9 cellular contexts compared by ENCODE assay signal in the genomic region with DNA sequence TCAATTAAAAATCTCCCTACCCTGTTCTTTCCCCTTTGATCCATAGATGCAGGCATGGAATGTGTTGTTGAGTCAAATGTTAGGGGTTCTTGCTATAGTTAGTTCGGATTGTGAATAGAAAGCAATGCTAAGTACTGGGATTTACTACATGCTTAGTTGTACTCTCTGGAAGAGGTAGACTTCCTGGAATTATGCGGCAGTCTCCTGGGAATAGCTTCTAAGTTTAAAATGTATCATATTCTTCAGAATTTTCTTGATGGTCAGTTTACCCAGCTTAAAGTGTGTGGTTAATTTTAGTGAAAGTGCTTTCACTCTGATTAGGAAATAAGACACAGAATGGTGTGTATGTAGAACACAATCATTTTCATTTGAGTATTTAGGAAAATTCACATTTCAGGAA. TPM values are rescaled to one million over a fixed set of nuclear protein-coding genes. Genes with fewer than 3 reads are reported as not detected.
DNase-seq lines count a peak whose midpoint lies in the region; ATAC-seq and TF ChIP-seq lines count a peak whose summit lies in the region.
"Had no signal": no experiment of that assay in that cellular context is flagged by ENCODE, and none has a peak within 500 bp of the region (broad histone marks: within the 10 kb centered on the region; RNA-seq: fewer than 3 reads in every experiment).

No MANE protein-coding gene starts in this region.

- H3K9me3 ChIP-seq in OCI-LY1 (ENCODE audit: low read length), result no peaks in the 10 kb centered on the region
- H3K9me3 ChIP-seq in psoas muscle, result no peaks in the 10 kb centered on the region

- TF ChIP-seq CTCF in OCI-LY1 (IDR thresholded peaks at IDR 0.05; ENCODE audit: low read length) (no peak), endothelial cell (IDR thresholded peaks at IDR 0.05; ENCODE audit: unreplicated experiment) (no peak), psoas muscle (IDR thresholded peaks at IDR 0.05) (no peak)

- peak overlapping the region; percentile 73 for H3K4me2 ChIP-seq in OCI-LY1 (ENCODE audit: low read length)

- H3F3A ChIP-seq in OCI-LY1 (ENCODE audit: insufficient read depth, low read length), result no peaks in the 10 kb centered on the region

- H3K4me1 Mint-ChIP-seq in endothelial cell (ENCODE audit: unreplicated experiment), result peaks cover 30% of the 10 kb centered on the region

- H3K4me1 ChIP-seq in OCI-LY1 (ENCODE audit: insufficient read depth, low read length, severe bottlenecking) (peaks cover 69% of the 10 kb centered on the region), psoas muscle (peaks cover 60% of the 10 kb centered on the region)

- H2AFZ ChIP-seq in OCI-LY1 (ENCODE audit: low read length), result no peak overlapping the region

- H3K4me3 ChIP-seq in GM08714 (ENCODE audit: low read length) (peak overlapping the region; percentile 18; the same call in 1 of the 2 replicates), OCI-LY1 (ENCODE audit: low read depth, low read length, poor library complexity, severe bottlenecking) (peak overlapping the region; percentile 97), psoas muscle (peak overlapping the region; percentile 85)

- peak overlapping the region; percentile 62 for H3K4me3 Mint-ChIP-seq in endothelial cell (ENCODE audit: unreplicated experiment)

- peaks cover 7% of the 10 kb centered on the region for H3K36me3 Mint-ChIP-seq in endothelial cell (ENCODE audit: low read depth, unreplicated experiment)

- intact Hi-C loops in psoas muscle (cut with DNase I), result no loop called here

- H3K36me3 ChIP-seq in OCI-LY1 (ENCODE audit: insufficient read depth, low read length), result peaks cover 44% of the 10 kb centered on the region
- H3K36me3 ChIP-seq in psoas muscle (ENCODE audit: insufficient read depth in 1 of 2, low read depth in 1 of 2), result no peaks in the 10 kb centered on the region

- H3K27ac ChIP-seq in OCI-LY1 (ENCODE audit: low read depth, low read length, poor library complexity, severe bottlenecking) (no peak overlapping the region), psoas muscle (peak overlapping the region; percentile 98)

- H3K27me3 Mint-ChIP-seq in endothelial cell (ENCODE audit: unreplicated experiment), result peaks cover 11% of the 10 kb centered on the region

- no peak overlapping the region for H3K9ac ChIP-seq in OCI-LY1 (ENCODE audit: low read length)

- H3K9me2 ChIP-seq in OCI-LY1 (ENCODE audit: low read depth, low read length), result no peaks in the 10 kb centered on the region

- 0 out of 2 replicates have a peak, but pooled peaks cover 7% of the 10 kb centered on the region for H4K20me1 ChIP-seq in OCI-LY1 (ENCODE audit: insufficient read depth, low read length)

- H3K9me3 Mint-ChIP-seq in endothelial cell (ENCODE audit: unreplicated experiment), result no peaks in the 10 kb centered on the region

- peaks cover 82% of the 10 kb centered on the region for H3K79me2 ChIP-seq in OCI-LY1 (ENCODE audit: insufficient read depth, low read length)

- ATAC-seq in psoas muscle (no peak), GM21576 (IDR thresholded peaks at IDR 0.05; ENCODE audit: unreplicated experiment) (no peak), HG03571 (IDR thresholded peaks at IDR 0.05; ENCODE audit: unreplicated experiment) (no peak), HG03280 (IDR thresholded peaks at IDR 0.05; ENCODE audit: unreplicated experiment) (no peak)

- 24 to 36% (median 25%) methylated on average over 2 of the region's 2 CpGs for WGBS in psoas muscle, 3 donors

- peak overlapping the region; percentile 65 for H3K27ac Mint-ChIP-seq in endothelial cell (ENCODE audit: unreplicated experiment)

- H3K27me3 ChIP-seq in OCI-LY1 (ENCODE audit: insufficient read depth, low read length), result no peaks in the 10 kb centered on the region
- no peaks in the 10 kb centered on the region for H3K27me3 ChIP-seq in psoas muscle (ENCODE audit: insufficient read depth in 3 of 3, low read length in 2 of 3)

- DNase-seq in endothelial cell (ENCODE audit: low spot score), result no peak
- no peak for DNase-seq in psoas muscle
- DNase-seq: NCI-H226; stimulated activated CD4-positive, alpha-beta T cell treated with anti-CD3 and anti-CD28 coated beads, Interleukin-15, amount 100 ng/mL, for 24 hours had no signal

RNA-seq across cellular contexts. Expression of a gene that starts 3.5 kb away (rescaled TPM):
- 273 TPM for total RNA-seq in endothelial cell (ENCODE audit: unreplicated experiment)
- total RNA-seq in psoas muscle, result 100 to 1,000 TPM in 3 of 4 donors, 10 to 100 TPM in 1; 92.4 to 156 (median 128) TPM
- 100 to 1,000 TPM in 2 of 3 donors, 10 to 100 TPM in 1; 61.4 to 124 (median 111) TPM for polyA plus RNA-seq in psoas muscle

RNA-seq across cellular contexts. Expression of a gene that starts 57.7 kb away (rescaled TPM):
- 26.3 TPM for total RNA-seq in endothelial cell (ENCODE audit: unreplicated experiment)
- total RNA-seq in psoas muscle, result 10 to 100 TPM; 17.2 to 21.8 (median 20.1) TPM
- 10 to 100 TPM in 2 of 3 donors, 1 to 10 TPM in 1; 8.5 to 17.2 (median 10.4) TPM for polyA plus RNA-seq in psoas muscle

Comparison
In these comparisons a context has a peak if more than half of its experiments do, and no peak if none do; other contexts are left out.
1. H3K4me3 ChIP-seq: peak in every context shown above with its lines; median percentile 97 in OCI-LY1; 85 in psoas muscle; 18 in GM08714.